Comparison of ENCODE assay signal across 35 cellular contexts in the genomic region with DNA sequence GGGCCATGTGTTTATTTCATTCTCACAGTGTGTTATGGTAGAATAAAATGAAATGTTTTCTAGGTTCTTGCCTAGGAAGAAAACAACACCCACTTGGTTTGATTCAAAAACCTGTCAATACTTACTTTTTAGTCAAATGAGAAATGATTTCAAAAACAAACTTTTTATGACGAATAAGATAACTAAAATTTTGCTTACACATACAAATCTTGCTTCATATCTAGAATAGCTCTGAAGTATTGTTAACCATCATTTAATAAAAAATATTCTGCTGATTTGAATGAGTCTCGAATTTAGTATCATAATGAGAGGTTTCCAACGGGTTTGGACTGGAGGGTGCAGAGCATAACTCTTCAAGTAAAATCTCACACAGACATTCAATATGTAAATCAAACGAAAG. TPM values are rescaled to one million over a fixed set of nuclear protein-coding genes. Genes with fewer than 3 reads are reported as not detected.
"Had no signal": no experiment of that assay in that cellular context is flagged by ENCODE, and none has a peak within 500 bp of the region (broad histone marks: within the 10 kb centered on the region; RNA-seq: fewer than 3 reads in every experiment).

No MANE protein-coding gene starts in this region.

- FAIRE-seq: astrocyte, bronchial epithelial cell had no signal

- H3K4me3 ChIP-seq: adrenal gland, ascending aorta, body of pancreas, breast epithelium, cardiac muscle cell had no signal

- H3K36me3 ChIP-seq: adrenal gland, ascending aorta, brain microvascular endothelial cell, breast epithelium, cardiac muscle cell had no signal

- H3K27ac ChIP-seq: adrenal gland, ascending aorta, body of pancreas, brain microvascular endothelial cell, breast epithelium, cardiac muscle cell had no signal

- H3K9me3 ChIP-seq: adrenal gland, ascending aorta, body of pancreas, breast epithelium had no signal

- H3K4me1 ChIP-seq: adrenal gland, ascending aorta, body of pancreas, breast epithelium had no signal

- DNase-seq: activated effector memory CD4-positive, alpha-beta T cell treated with anti-CD3 and anti-CD28 coated beads, Interleukin-2, amount 50 U/mL, for 16 hours; activated effector memory CD4-positive, alpha-beta T cell treated with Interleukin-2 at 50 U/mL for 16 hours; activated gamma-delta T cell; activated gamma-delta T cell treated with Interleukin-2 at 50 U/mL for 16 hours; activated naive CD4-positive, alpha-beta T cell; activated naive CD4-positive, alpha-beta T cell treated with anti-CD3 and anti-CD28 coated beads for 36 hours; activated naive CD4-positive, alpha-beta T cell treated with anti-CD3 and anti-CD28 coated beads, Interleukin-2, amount 10 ng/mL, durations not matched to agents 7 days and 5 days; activated naive CD4-positive, alpha-beta T cell treated with anti-CD3 and anti-CD28 coated beads, Interleukin-2, amount 50 U/mL, for 16 hours; activated naive CD4-positive, alpha-beta T cell treated with Interleukin-2 at 50 U/mL for 16 hours; activated naive CD8-positive, alpha-beta T cell treated with anti-CD3 and anti-CD28 coated beads for 36 hours; activated naive CD8-positive, alpha-beta T cell treated with anti-CD3 and anti-CD28 coated beads, Interleukin-2, amount 10 ng/mL, durations not matched to agents 7 days and 5 days; activated naive CD8-positive, alpha-beta T cell treated with anti-CD3 and anti-CD28 coated beads, Interleukin-2, amount 50 U/mL, for 24 hours; activated T-cell treated with anti-CD3 and anti-CD28 coated beads, Interleukin-2, amount 50 U/mL, for 24 hours; activated T-cell treated with anti-CD3 and anti-CD28 coated beads, Interleukin-2, amount 50 U/mL, for 4 hours; activated T-cell treated with anti-CD3 and anti-CD28 coated beads, Interleukin-2, amount 50 U/mL, for 48 hours; activated T-cell treated with anti-CD3 and anti-CD28 coated beads, Interleukin-2, amount 50 U/mL, for 72 hours; adrenal gland; amniotic stem cell; amygdala; anterior cingulate cortex; aorta; body of pancreas; brain microvascular endothelial cell; caudate nucleus; central memory CD4-positive, alpha-beta T cell; cerebellar nuclear complex had no signal

- ATAC-seq: activated naive CD4-positive, alpha-beta T cell treated with anti-CD3 and anti-CD28 coated beads, Interleukin-2, amount 50 U/mL, for 72 hours; activated naive CD8-positive, alpha-beta T cell treated with anti-CD3 and anti-CD28 coated beads, Interleukin-2, amount 50 U/mL, for 24 hours; activated T-cell treated with anti-CD3 and anti-CD28 coated beads, Interleukin-2, amount 50 U/mL, for 4 hours; activated T-cell treated with anti-CD3 and anti-CD28 coated beads, Interleukin-2, amount 50 U/mL, for 72 hours; activated T-helper 17 cell treated with anti-CD3 and anti-CD28 coated beads, Interleukin-2, amount 50 U/mL, for 72 hours; body of pancreas had no signal

- H3K27me3 ChIP-seq: adrenal gland, ascending aorta, body of pancreas, brain microvascular endothelial cell, breast epithelium, cardiac muscle cell had no signal

RNA-seq across cellular contexts. Expression of a gene that starts 23.2 kb away (rescaled TPM):
- total RNA-seq: activated naive CD4-positive, alpha-beta T cell treated with anti-CD3 and anti-CD28 coated beads for 36 hours; activated naive CD4-positive, alpha-beta T cell treated with anti-CD3 and anti-CD28 coated beads, Interleukin-2, amount 50 U/mL, for 72 hours; activated naive CD8-positive, alpha-beta T cell treated with anti-CD3 and anti-CD28 coated beads for 36 hours; activated naive CD8-positive, alpha-beta T cell treated with anti-CD3 and anti-CD28 coated beads, Interleukin-2, amount 10 ng/mL, durations not matched to agents 7 days and 5 days; activated T-cell treated with anti-CD3 and anti-CD28 coated beads, Interleukin-2, amount 50 U/mL, for 4 hours; activated T-cell treated with anti-CD3 and anti-CD28 coated beads, Interleukin-2, amount 50 U/mL, for 72 hours; activated T-helper 1 cell treated with anti-CD3 and anti-CD28 coated beads, Interleukin-12 subunit alpha, Interleukin-12 subunit beta, Interleukin-2, Interleukin-4 antibody, amounts not matched to agents 30 ng/mL and 10 ng/mL and 1 ng/mL, durations not matched to agents 14 hours and 24 hours and 36 hours; activated T-helper 17 cell treated with anti-CD3 and anti-CD28 coated beads, Interleukin-2, amount 50 U/mL, for 72 hours; activated T-helper 2 cell treated with anti-CD3 and anti-CD28 coated beads, Interferon-gamma antibody, Interleukin-2, Interleukin-4, amounts not matched to agents 10 μg/mL and 5 μg/mL and 100 μg/mL, durations not matched to agents 14 hours and 24 hours and 36 hours; ascending aorta; astrocyte; bronchial epithelial cell; cardiac muscle cell had no signal
